ENCODE assay signal across 8 cellular contexts in genomic region chr6:99521557-99522286, GRCh38. TPM values are rescaled to one million over a fixed set of nuclear protein-coding genes. Genes with fewer than 3 reads are reported as not detected.
A peak's percentile ranks its signal among the peaks of the same experiment; 100 is the strongest.
DNase-seq lines count a peak whose midpoint lies in the region; ATAC-seq and TF ChIP-seq lines count a peak whose summit lies in the region.

No MANE protein-coding gene starts in this region.

- TF ChIP-seq CTCF in lower leg skin (IDR thresholded peaks at IDR 0.05) (no peak), upper lobe of left lung (IDR thresholded peaks at IDR 0.05) (no peak)

- H3K36me3 Mint-ChIP-seq in activated CD8-positive, alpha-beta memory T cell treated with anti-CD3 and anti-CD28 coated beads, Interleukin-2, amount 10 ng/mL, durations not matched to agents 7 days and 5 days: no peaks in the 10 kb centered on the region

- H3K27me3 Mint-ChIP-seq in activated CD8-positive, alpha-beta memory T cell treated with anti-CD3 and anti-CD28 coated beads, Interleukin-2, amount 10 ng/mL, durations not matched to agents 7 days and 5 days: no peaks in the 10 kb centered on the region

- no peak for DNase-seq in activated CD8-positive, alpha-beta memory T cell treated with anti-CD3 and anti-CD28 coated beads, Interleukin-2, amount 10 ng/mL, durations not matched to agents 7 days and 5 days
- no peak for DNase-seq in activated CD8-positive, alpha-beta memory T cell treated with anti-CD3 and anti-CD28 coated beads, Interleukin-2, amount 50 U/mL, for 48 hours
- peak; percentile 32 for DNase-seq in NCI-H2227 (lab: John Stamatoyannopoulos, UW; ENCODE audit: unreplicated experiment)
- DNase-seq in lower leg skin (ENCODE audit: low spot score in 2 of 2): no peak
- DNase-seq in upper lobe of left lung: peak in 1 of 2 donors; percentile 23
- DNase-seq in stimulated activated CD4-positive, alpha-beta T cell treated with anti-CD3 and anti-CD28 coated beads, Interleukin-4, amount 100 ng/mL, for 1 hour: no peak

- CTCF ChIA-PET in activated CD8-positive, alpha-beta memory T cell treated with anti-CD3 and anti-CD28 coated beads, Interleukin-2, amount 10 ng/mL, durations not matched to agents 7 days and 5 days (lab: Charles Lee): interaction anchor here (0.8 to 2.2 kb wide), 9 partner anchors 9 to 96 kb away, joined by 3 to 9 read pairs (median 4); partner anchors contain the start of gene CCNC

- H3K4me3 Mint-ChIP-seq in activated CD8-positive, alpha-beta memory T cell treated with anti-CD3 and anti-CD28 coated beads, Interleukin-2, amount 10 ng/mL, durations not matched to agents 7 days and 5 days: peak overlapping the region; percentile 88

- peak overlapping the region; percentile 95 for H3K27ac Mint-ChIP-seq in activated CD8-positive, alpha-beta memory T cell treated with anti-CD3 and anti-CD28 coated beads, Interleukin-2, amount 10 ng/mL, durations not matched to agents 7 days and 5 days

- peak; percentile 18 for ATAC-seq in activated CD8-positive, alpha-beta memory T cell treated with anti-CD3 and anti-CD28 coated beads, Interleukin-2, amount 10 ng/mL, durations not matched to agents 7 days and 5 days
- ATAC-seq in HG02623 (IDR thresholded peaks at IDR 0.05; ENCODE audit: unreplicated experiment) (peak; percentile 17), upper lobe of left lung (ENCODE audit: low FRiP score in 2 of 2) (peak; percentile 60 to 65)

- TF ChIP-seq POLR2A in lower leg skin (IDR thresholded peaks at IDR 0.05) (no peak), upper lobe of left lung (IDR thresholded peaks at IDR 0.05) (no peak)

- WGBS in lower leg skin, 2 donors: 44 to 49% methylated on average over 14 of the region's 14 CpGs
- whole genome bisulfite sequencing in upper lobe of left lung, 2 donors: 46 to 47% methylated on average over 14 of the region's 14 CpGs

- H3K27me3 ChIP-seq in upper lobe of left lung: no peaks in the 10 kb centered on the region

- intact Hi-C loops in lower leg skin (cut with DNase I; ENCODE audit: low total_unique reads): no loop called here

- TF ChIP-seq EP300 in upper lobe of left lung (IDR thresholded peaks at IDR 0.05): no peak

- H3K27ac ChIP-seq in cingulate gyrus (ENCODE audit: low read depth, low read length) (peak overlapping the region; percentile 89), upper lobe of left lung (peak overlapping the region; percentile 83 to 97 (median 92))

- peaks cover 0 to 17% (median 10%) of the 10 kb centered on the region in 4 donors for H3K4me1 ChIP-seq in upper lobe of left lung

- H3K36me3 ChIP-seq in upper lobe of left lung: no peaks in the 10 kb centered on the region

- H3K9me3 ChIP-seq in upper lobe of left lung: no peaks in the 10 kb centered on the region

- peak overlapping the region; percentile 63 for H3K4me3 ChIP-seq in lower leg skin (ENCODE audit: low read depth, poor library complexity, severe bottlenecking)
- H3K4me3 ChIP-seq in upper lobe of left lung: peak overlapping the region; percentile 73 to 84 (median 78)

- H3K9me3 Mint-ChIP-seq in activated CD8-positive, alpha-beta memory T cell treated with anti-CD3 and anti-CD28 coated beads, Interleukin-2, amount 10 ng/mL, durations not matched to agents 7 days and 5 days (ENCODE audit: low read depth): no peaks in the 10 kb centered on the region

- peaks cover 16% of the 10 kb centered on the region for H3K4me1 Mint-ChIP-seq in activated CD8-positive, alpha-beta memory T cell treated with anti-CD3 and anti-CD28 coated beads, Interleukin-2, amount 10 ng/mL, durations not matched to agents 7 days and 5 days

RNA-seq across cellular contexts. Expression of gene USP45, which starts 6.5 kb away (rescaled TPM):
- 10 to 100 TPM; 10.2 to 16.0 TPM for total RNA-seq in activated CD8-positive, alpha-beta memory T cell treated with anti-CD3 and anti-CD28 coated beads, Interleukin-2, amount 10 ng/mL, durations not matched to agents 7 days and 5 days
- total RNA-seq in lower leg skin (10 to 100 TPM in 2 of 4 donors, 1 to 10 TPM in 2; 4.7 to 12.3 (median 10.0) TPM), upper lobe of left lung (10 to 100 TPM in 3 of 6 donors, 1 to 10 TPM in 3; 5.9 to 53.4 (median 11.2) TPM)

RNA-seq across cellular contexts. Expression of gene CCNC, which starts 46.7 kb away (rescaled TPM):
- total RNA-seq in activated CD8-positive, alpha-beta memory T cell treated with anti-CD3 and anti-CD28 coated beads, Interleukin-2, amount 10 ng/mL, durations not matched to agents 7 days and 5 days: 10 to 100 TPM; 39.3 to 39.4 TPM
- total RNA-seq in lower leg skin: 10 to 100 TPM; 25.3 to 62.9 (median 46.7) TPM
- 10 to 100 TPM; 22.3 to 73.4 (median 39.9) TPM for total RNA-seq in upper lobe of left lung
